ENCODE assay signal across 1 cellular context in genomic region chr5:178153530-178154340, GRCh38.
TF ChIP-seq lines count a peak whose summit lies in the region.

TSS of gene NHP2 (minus strand) at chr5:178153885. CDS start at chr5:178153817, 68 bp downstream.

TF ChIP-seq in H1, 55 proteins besides CTCF, POLR2A, EP300 and RAD21 (continued from another document):
- no peak for TF ChIP-seq CHD7 (IDR thresholded peaks at IDR 0.05; ENCODE audit: insufficient replicate concordance, low read length)
- no peak for TF ChIP-seq EGR1 (IDR thresholded peaks at IDR 0.05; ENCODE audit: borderline replicate concordance, low read depth, low read length)
- no peak for TF ChIP-seq RXRA (IDR thresholded peaks at IDR 0.05; ENCODE audit: insufficient read depth, low read depth, low read length)
- no peak for TF ChIP-seq BACH1 (IDR thresholded peaks at IDR 0.05; ENCODE audit: low read length)
- TF ChIP-seq SUZ12 (IDR thresholded peaks at IDR 0.05; ENCODE audit: low read length): no peak
- TF ChIP-seq CEBPB (IDR thresholded peaks at IDR 0.05; ENCODE audit: low read depth, low read length): peak; percentile 67
- TF ChIP-seq CTBP2 (IDR thresholded peaks at IDR 0.05; ENCODE audit: borderline replicate concordance, insufficient read depth, insufficient read length, low read length): no peak
- TF ChIP-seq HDAC6 (IDR thresholded peaks at IDR 0.05; ENCODE audit: low read depth, low read length): no peak
- 0 out of 2 replicates have a peak, but pooled peaks have one; percentile 36 for TF ChIP-seq SRF (IDR thresholded peaks at IDR 0.05; ENCODE audit: low read depth, low read length)
- TF ChIP-seq NANOG (IDR thresholded peaks at IDR 0.05; ENCODE audit: insufficient read depth, low read depth, low read length, poor library complexity, severe bottlenecking): no peak
- TF ChIP-seq CBX8 (IDR thresholded peaks at IDR 0.05; ENCODE audit: borderline replicate concordance, low read depth, low read length): no peak
- peak; percentile 70 for TF ChIP-seq SAP30 (IDR thresholded peaks at IDR 0.05; ENCODE audit: insufficient read depth, insufficient replicate concordance, low read length)
- no peak for TF ChIP-seq GABPA (IDR thresholded peaks at IDR 0.05; ENCODE audit: borderline replicate concordance, insufficient read depth, low read length)
- TF ChIP-seq CBX5 (IDR thresholded peaks at IDR 0.05; ENCODE audit: low read depth, low read length): no peak
- no peak for TF ChIP-seq FOSL1 (IDR thresholded peaks at IDR 0.05; ENCODE audit: insufficient read depth, low read depth, low read length)
- no peak for TF ChIP-seq CHD2 (IDR thresholded peaks at IDR 0.05; ENCODE audit: low read length)
- peak; percentile 49; the same call in 1 of the 2 replicates for TF ChIP-seq TBP (IDR thresholded peaks at IDR 0.05; ENCODE audit: low read depth, low read length)
- TF ChIP-seq USF2 (IDR thresholded peaks at IDR 0.05; ENCODE audit: low read length): no peak
- no peak for TF ChIP-seq BRCA1 (IDR thresholded peaks at IDR 0.05; ENCODE audit: low read depth, low read length)
- TF ChIP-seq RNF2 (IDR thresholded peaks at IDR 0.05; ENCODE audit: borderline replicate concordance, low read depth, low read length, missing control alignments, poor library complexity, severe bottlenecking): no peak
- no peak for TF ChIP-seq RFX5 (IDR thresholded peaks at IDR 0.05; ENCODE audit: borderline replicate concordance, low read depth, low read length)
- no peak for TF ChIP-seq POU5F1 (IDR thresholded peaks at IDR 0.05; ENCODE audit: low read depth, low read length)
- no peak for TF ChIP-seq YY1 (IDR thresholded peaks at IDR 0.05; ENCODE audit: low read depth, low read length)
- no peak for TF ChIP-seq MAFK (IDR thresholded peaks at IDR 0.05; ENCODE audit: low read depth, low read length)
- no peak for TF ChIP-seq GTF2F1 (IDR thresholded peaks at IDR 0.05; ENCODE audit: borderline replicate concordance, low read depth, low read length)
- no peak for TF ChIP-seq ATF2 (IDR thresholded peaks at IDR 0.05; ENCODE audit: low read length)
- peak; percentile 25 for TF ChIP-seq ASH2L (IDR thresholded peaks at IDR 0.05; ENCODE audit: low read length)
- TF ChIP-seq SIX5 (IDR thresholded peaks at IDR 0.05; ENCODE audit: low read depth, low read length): no peak
- TF ChIP-seq JUN (IDR thresholded peaks at IDR 0.05; ENCODE audit: low read depth, low read length): no peak
- TF ChIP-seq ATF3 (IDR thresholded peaks at IDR 0.05; ENCODE audit: insufficient read depth, low read depth, low read length): no peak
- no peak for TF ChIP-seq CHD1 (IDR thresholded peaks at IDR 0.05; ENCODE audit: low read depth, low read length)
- no peak for TF ChIP-seq TEAD4 (IDR thresholded peaks at IDR 0.05; ENCODE audit: low read depth, low read length)
- TF ChIP-seq SP4 (IDR thresholded peaks at IDR 0.05; ENCODE audit: low read length): peak; percentile 67; the same call in 1 of the 2 replicates
- TF ChIP-seq POLR2AphosphoS5 (IDR thresholded peaks at IDR 0.05; ENCODE audit: low read depth, low read length): peak; percentile 63; the same call in 1 of the 2 replicates
- peak; percentile 75 for TF ChIP-seq TAF1 (IDR thresholded peaks at IDR 0.05; ENCODE audit: low read depth, low read length)
- no peak for TF ChIP-seq JUND (IDR thresholded peaks at IDR 0.05; ENCODE audit: low read length)
- TF ChIP-seq E2F6 (IDR thresholded peaks at IDR 0.05): no peak
- no peak for TF ChIP-seq SIRT6 (IDR thresholded peaks at IDR 0.05; ENCODE audit: low read length)
- no peak for TF ChIP-seq NRF1 (IDR thresholded peaks at IDR 0.05; ENCODE audit: low read depth, low read length)
- TF ChIP-seq TCF12 (IDR thresholded peaks at IDR 0.05; ENCODE audit: low read depth, low read length): no peak
- no peak for TF ChIP-seq ZNF274 (IDR thresholded peaks at IDR 0.05; ENCODE audit: borderline replicate concordance, extremely low read depth, low read length)
- no peak for TF ChIP-seq BCL11A (IDR thresholded peaks at IDR 0.05; ENCODE audit: low read depth in 2 of 2, low read length in 2 of 2)
- TF ChIP-seq EZH2 (IDR thresholded peaks at IDR 0.05; ENCODE audit: low read depth, low read length, severe bottlenecking): no peak
- TF ChIP-seq CREB1 (IDR thresholded peaks at IDR 0.05): peak; percentile 98
- TF ChIP-seq SP2 (IDR thresholded peaks at IDR 0.05; ENCODE audit: low read length): no peak
- TF ChIP-seq PHF8 (conservative IDR thresholded peaks at IDR 0.05; ENCODE audit: low read depth, low read length): peak; percentile 67; the same call in 1 of the 2 replicates
- TF ChIP-seq KDM5A (IDR thresholded peaks at IDR 0.05; ENCODE audit: low read length): peak; percentile 86
- peak; percentile 90 for TF ChIP-seq SP1 (IDR thresholded peaks at IDR 0.05; ENCODE audit: low read depth, low read length)
- TF ChIP-seq MAX (IDR thresholded peaks at IDR 0.05): peak; percentile 78
- peak; percentile 87 for TF ChIP-seq KDM4A (IDR thresholded peaks at IDR 0.05; ENCODE audit: low read depth, low read length, severe bottlenecking)
- TF ChIP-seq SIN3A (conservative IDR thresholded peaks at IDR 0.05 in 1 of 2, IDR thresholded peaks at IDR 0.05 in 1 of 2; ENCODE audit: low read depth in 1 of 2, low read length in 2 of 2): peak; percentile 40 to 84; a peak in 2 of 4 replicates
- TF ChIP-seq HDAC2 (IDR thresholded peaks at IDR 0.05; ENCODE audit: borderline replicate concordance in 1 of 2, low read depth in 2 of 2, low read length in 2 of 2): no peak
- peak; percentile 62 for TF ChIP-seq TAF7 (optimal IDR thresholded peaks at IDR 0.05; ENCODE audit: borderline replicate concordance, low read depth, low read length)
- no peak for TF ChIP-seq KDM1A (IDR thresholded peaks at IDR 0.05; ENCODE audit: borderline replicate concordance, low read length)
